In genomic region chr18:76983184-76983583, GRCh38 we compare ENCODE assay signal across 8 cellular contexts.
A peak's percentile ranks its signal among the peaks of the same experiment; 100 is the strongest.
DNase-seq lines count a peak whose midpoint lies in the region; ATAC-seq, FAIRE-seq and TF ChIP-seq lines count a peak whose summit lies in the region.

No MANE protein-coding gene starts in this region.

- TF ChIP-seq EP300 in GM12878 (IDR thresholded peaks at IDR 0.05; ENCODE audit: borderline replicate concordance in 1 of 2, control insufficient read depth in 1 of 2, low read depth in 2 of 2, low read length in 2 of 2): no peak

- H3K27ac ChIP-seq in GM12878 (ENCODE audit: control insufficient read depth, insufficient read depth): no peak overlapping the region
- no peak overlapping the region for H3K27ac ChIP-seq in iPS DF 6.9 (ENCODE audit: low read length)

- peak overlapping the region; percentile 56 for H3K4me2 ChIP-seq in GM12878 (ENCODE audit: control insufficient read depth, insufficient read depth)

- no peaks in the 10 kb centered on the region for H3K36me3 ChIP-seq in GM12878 (ENCODE audit: control insufficient read depth in 2 of 2, insufficient read depth in 2 of 2, low read length in 1 of 2)
- no peaks in the 10 kb centered on the region for H3K36me3 ChIP-seq in iPS DF 6.9 (ENCODE audit: control insufficient read depth, insufficient read depth, low read length)

- no peak for TF ChIP-seq POLR2A in GM12878 (IDR thresholded peaks at IDR 0.05; ENCODE audit: low read depth, low read length)

- peak; percentile 91 to 93 (median 92) for TF ChIP-seq CTCF in GM12878 (IDR thresholded peaks at IDR 0.05 in 2 of 3, conservative IDR thresholded peaks at IDR 0.05 in 1 of 3; ENCODE audit: control insufficient read depth in 2 of 3, extremely low read depth in 1 of 3, insufficient read depth in 1 of 3, low read depth in 3 of 3, low read length in 3 of 3)

- 15% methylated on average over 15 of the region's 15 CpGs for WGBS in GM12878 (ENCODE audit: insufficient coverage, insufficient replicate concordance, low lambda C conversion rate, missing lambda C conversion rate)
- no CpG with 5 or more reads among the region's 15 CpGs for WGBS in iPS DF 6.9 (ENCODE audit: insufficient coverage, insufficient read length)

- ATAC-seq in GM18511 (IDR thresholded peaks at IDR 0.05; ENCODE audit: unreplicated experiment) (peak; percentile 75), HG03025 (IDR thresholded peaks at IDR 0.05; ENCODE audit: low FRiP score, unreplicated experiment) (peak; percentile 64), GM12878 (peak; percentile 83)

- no TSS peak for BruUV-seq in GM12878 (replicated peaks; lab: Mats Ljungman, UMichigan)

- H2AFZ ChIP-seq in GM12878 (ENCODE audit: control insufficient read depth, low read depth, low read length): no peak overlapping the region; the same call in 1 of the 2 replicates

- RAD21 ChIA-PET in GM12878 (lab: Charles Lee; ENCODE audit: unreplicated experiment): interaction anchor here (0.7 to 5.5 kb wide), 20 partner anchors 15 to 228 kb away, joined by 3 to 70 read pairs (median 4); no protein-coding TSS in a partner anchor

- CTCF ChIA-PET in GM12878 (lab: Yijun Ruan, JAX): interaction anchor here (0.6 to 12.7 kb wide), 43 partner anchors 8 to 228 kb away, joined by 3 to 236 read pairs (median 5); no protein-coding TSS in a partner anchor

- peak; percentile 23 for FAIRE-seq in A204.1 (lab: Jason Lieb, UNC)
- peak; percentile 85 for FAIRE-seq in GM12878 (lab: Jason Lieb, UNC)

- POLR2A ChIA-PET in GM12878 (lab: Charles Lee): interaction anchor here (1.4 to 1.7 kb wide), 3 partner anchors 18 to 72 kb away, joined by 3 to 8 read pairs (median 5); no protein-coding TSS in a partner anchor

- SMC1A ChIA-PET in GM12878 (lab: Charles Lee; ENCODE audit: uncharacterized antibody, unreplicated experiment): interaction anchor here (0.8 to 7.6 kb wide), 30 partner anchors 8 to 228 kb away, joined by 3 to 140 read pairs (median 4); no protein-coding TSS in a partner anchor

- peaks cover 21% of the 10 kb centered on the region for H3K4me1 ChIP-seq in GM12878 (ENCODE audit: control insufficient read depth, insufficient read depth, low read length)
- peaks cover 7% of the 10 kb centered on the region for H3K4me1 ChIP-seq in iPS DF 6.9 (ENCODE audit: control insufficient read depth, insufficient read depth, low read length)

- no peaks in the 10 kb centered on the region for H3K79me2 ChIP-seq in GM12878 (ENCODE audit: control insufficient read depth, insufficient read depth, low read length)

- no peaks in the 10 kb centered on the region for H4K20me1 ChIP-seq in GM12878 (ENCODE audit: control insufficient read depth, insufficient read depth)

- intact Hi-C loops in GM12878 (cut with micrococcal nuclease; ENCODE audit: unreplicated experiment): loop anchor here (1.0 to 2.0 kb wide), 3 partner anchors 61 to 181 kb away; no protein-coding TSS in a partner anchor

- no peaks in the 10 kb centered on the region for H3K9me3 ChIP-seq in GM12878 (replicated peaks; ENCODE audit: control insufficient read depth, insufficient read depth, low read length)
- H3K9me3 ChIP-seq in iPS DF 6.9 (ENCODE audit: control insufficient read depth, insufficient read depth, low read length): no peaks in the 10 kb centered on the region

- peak; percentile 9 for DNase-seq in NCI-H2029 treated with DMSO at 0.1 percent for 48 hours (lab: John Stamatoyannopoulos, UW)
- peak; percentile 6 for DNase-seq in T1000 (lab: John Stamatoyannopoulos, UW)
- peak; percentile 48 for DNase-seq in GM12878 (ENCODE audit: low read depth, low spot score)
- DNase-seq in iPS DF 6.9 (ENCODE audit: low read depth, low spot score): peak; percentile 76
- DNase-seq in stimulated activated CD4-positive, alpha-beta T cell treated with anti-CD3 and anti-CD28 coated beads, Interleukin-12 subunit alpha, Interleukin-12 subunit beta, amount 100 ng/mL, for 24 hours (ENCODE audit: low read depth in 2 of 2): peak; percentile 73 to 88

- in situ Hi-C loops in GM12878 (cut with MboI): loop anchor here (5.0 to 10.0 kb wide), 2 partner anchors 61 to 178 kb away; no protein-coding TSS in a partner anchor

- H3K27me3 ChIP-seq in GM12878 (replicated peaks in 1 of 2; ENCODE audit: control insufficient read depth in 2 of 2, insufficient read depth in 2 of 2, low read length in 1 of 2) (no peaks in the 10 kb centered on the region), iPS DF 6.9 (ENCODE audit: control insufficient read depth, insufficient read depth, low read length) (no peaks in the 10 kb centered on the region)

- H3K4me3 ChIP-seq in GM12878: no peak overlapping the region
- H3K4me3 ChIP-seq in iPS DF 6.9 (ENCODE audit: low read length): no peak overlapping the region

- peak; percentile 83 for TF ChIP-seq RAD21 in GM12878 (IDR thresholded peaks at IDR 0.05; ENCODE audit: insufficient read depth, low read depth, low read length)

- H3K9ac ChIP-seq in GM12878 (ENCODE audit: control insufficient read depth, insufficient read depth, low read length): no peak overlapping the region

TF ChIP-seq in GM12878, 131 proteins besides CTCF, POLR2A, EP300 and RAD21 (continues in another document):
- no peak for TF ChIP-seq BRCA1 (IDR thresholded peaks at IDR 0.05; ENCODE audit: low read depth, low read length)
- no peak for TF ChIP-seq GATAD2B (conservative IDR thresholded peaks at IDR 0.05; ENCODE audit: low read depth)
- TF ChIP-seq YY1 (IDR thresholded peaks at IDR 0.05; ENCODE audit: low read depth, low read length): peak; percentile 75
- TF ChIP-seq MXI1 (IDR thresholded peaks at IDR 0.05; ENCODE audit: low read depth, low read length): no peak
- no peak for TF ChIP-seq SUZ12 (IDR thresholded peaks at IDR 0.05; ENCODE audit: unreplicated experiment)
- 0 out of 2 replicates have a peak, but pooled peaks have one; percentile 36 for TF ChIP-seq TCF12 (IDR thresholded peaks at IDR 0.05; ENCODE audit: low read depth, low read length)
- TF ChIP-seq BCL3 (IDR thresholded peaks at IDR 0.05; ENCODE audit: borderline replicate concordance, insufficient read depth, low read depth, low read length, poor library complexity, severe bottlenecking): no peak
- TF ChIP-seq CREM (IDR thresholded peaks at IDR 0.05; ENCODE audit: low read depth): peak; percentile 37; the same call in 1 of the 2 replicates
- no peak for TF ChIP-seq PAX5 (IDR thresholded peaks at IDR 0.05; ENCODE audit: borderline replicate concordance, low read depth, low read length)
- TF ChIP-seq CREB1 (IDR thresholded peaks at IDR 0.05; ENCODE audit: low read depth): peak; percentile 48; the same call in 1 of the 2 replicates
- TF ChIP-seq IKZF1 (conservative IDR thresholded peaks at IDR 0.05): peak; percentile 65
- no peak for TF ChIP-seq ETV6 (conservative IDR thresholded peaks at IDR 0.05 in 1 of 2, IDR thresholded peaks at IDR 0.05 in 1 of 2; ENCODE audit: borderline replicate concordance in 1 of 2, low read depth in 1 of 2)
- peak; percentile 78; the same call in 1 of the 2 replicates for TF ChIP-seq SMARCA5 (IDR thresholded peaks at IDR 0.05)
- no peak for TF ChIP-seq CHD2 (IDR thresholded peaks at IDR 0.05; ENCODE audit: borderline replicate concordance, low read depth, low read length)
- no peak for TF ChIP-seq WRNIP1 (IDR thresholded peaks at IDR 0.05; ENCODE audit: borderline replicate concordance, low read depth, low read length)
- no peak for TF ChIP-seq GABPA (IDR thresholded peaks at IDR 0.05; ENCODE audit: low read depth)
- TF ChIP-seq ZNF384 (IDR thresholded peaks at IDR 0.05; ENCODE audit: borderline replicate concordance, low read depth, low read length): no peak
- TF ChIP-seq CUX1 (IDR thresholded peaks at IDR 0.05; ENCODE audit: insufficient replicate concordance, low read depth, low read length): no peak

Comparison
In these comparisons a context has a peak if more than half of its experiments do, and no peak if none do; other contexts are left out.
1. DNase-seq: peak in every context shown above with its lines; median percentile 80 in stimulated activated CD4-positive, alpha-beta T cell treated with anti-CD3 and anti-CD28 coated beads, Interleukin-12 subunit alpha, Interleukin-12 subunit beta, amount 100 ng/mL, for 24 hours; 76 in iPS DF 6.9; 48 in GM12878; 9 in NCI-H2029 treated with DMSO at 0.1 percent for 48 hours; 6 in T1000.